10 cellular contexts compared by ENCODE assay signal in the genomic region with DNA sequence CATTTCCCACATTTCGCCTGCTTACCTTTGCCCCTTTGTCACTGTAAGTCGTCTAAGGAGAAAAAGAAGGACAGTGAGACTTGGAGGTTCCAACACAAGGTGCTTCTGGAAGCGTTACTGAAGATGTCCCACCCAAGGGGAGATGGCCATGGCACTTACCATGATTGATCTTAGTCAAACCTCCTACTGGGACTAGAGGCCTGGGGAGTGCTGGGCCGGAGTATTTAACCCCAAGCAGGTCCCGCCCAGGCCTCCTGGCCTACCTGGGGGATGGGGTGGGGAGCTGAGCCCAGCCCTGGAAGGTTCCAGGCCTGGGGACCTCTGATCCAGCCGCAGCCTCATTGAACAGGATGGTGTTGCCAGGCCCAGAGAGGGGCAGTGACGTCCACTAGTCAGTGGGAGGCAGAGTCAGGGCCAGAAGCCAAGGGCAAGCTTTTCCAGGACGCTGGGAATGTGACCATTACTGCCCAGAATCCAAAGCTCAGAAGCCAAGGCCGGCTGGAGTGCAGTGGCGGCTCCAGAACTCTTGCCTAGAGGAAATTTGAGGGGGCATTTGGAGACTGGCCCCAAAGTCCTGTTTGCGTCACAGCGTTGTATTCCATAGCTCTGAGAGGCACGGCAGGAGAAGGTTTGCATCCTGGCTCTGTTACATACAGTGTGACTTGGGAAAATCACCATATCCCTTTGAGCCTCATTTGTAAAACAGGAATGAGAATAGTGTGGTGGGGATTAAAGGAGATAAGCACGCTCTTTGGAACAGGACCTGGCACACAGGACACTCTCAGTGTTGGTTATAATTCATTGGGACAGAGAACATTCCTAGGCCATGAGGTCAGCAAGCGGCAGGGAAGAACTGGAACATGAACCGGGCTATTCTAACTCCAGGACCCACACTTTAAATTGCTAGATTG. TPM values are rescaled to one million over a fixed set of nuclear protein-coding genes. Genes with fewer than 3 reads are reported as not detected.
DNase-seq lines count a peak whose midpoint lies in the region; TF ChIP-seq lines count a peak whose summit lies in the region.
"Had no signal": no experiment of that assay in that cellular context is flagged by ENCODE, and none has a peak within 500 bp of the region (broad histone marks: within the 10 kb centered on the region; RNA-seq: fewer than 3 reads in every experiment).

A gene (minus strand): TSS at position 198 of the 911 bp plus-strand sequence. CDS start 36 bp downstream, at position 162.

- no peaks in the 10 kb centered on the region for H3K4me1 Mint-ChIP-seq in activated naive CD8-positive, alpha-beta T cell treated with anti-CD3 and anti-CD28 coated beads for 36 hours

- TF ChIP-seq EP300 in sigmoid colon (IDR thresholded peaks at IDR 0.05), result peak in 1 of 4 donors; percentile 31

- H3K9me3 Mint-ChIP-seq in activated naive CD8-positive, alpha-beta T cell treated with anti-CD3 and anti-CD28 coated beads for 36 hours, result no peaks in the 10 kb centered on the region

- no peaks in the 10 kb centered on the region for H3K36me3 Mint-ChIP-seq in activated naive CD8-positive, alpha-beta T cell treated with anti-CD3 and anti-CD28 coated beads for 36 hours

- TF ChIP-seq CTCF in sigmoid colon (IDR thresholded peaks at IDR 0.05) (no peak), BE2C (IDR thresholded peaks at IDR 0.05; ENCODE audit: low read depth, low read length) (no peak)

- peak within 1 kb of the TSS; percentile 43; the same call in 1 of the 2 replicates for H3K9ac ChIP-seq in iPS-20b (ENCODE audit: low read depth, low read length)

- H3K9me3 ChIP-seq in iPS-20b (ENCODE audit: insufficient read depth, low read depth, low read length) (no peaks in the 10 kb centered on the region), sigmoid colon (no peaks in the 10 kb centered on the region), BE2C (no peaks in the 10 kb centered on the region)

- H3K4me1 ChIP-seq in iPS-20b (ENCODE audit: insufficient read depth, low read length) (peaks cover 12% of the 10 kb centered on the region), sigmoid colon (peaks cover 0 to 31% (median 27%) of the 10 kb centered on the region in 4 donors), BE2C (peaks cover 6% of the 10 kb centered on the region; the same call in 1 of the 2 replicates)

- H3K27ac ChIP-seq in iPS-20b (ENCODE audit: low read length) (no peak within 1 kb of the TSS), sigmoid colon (peak within 1 kb of the TSS; percentile 85 to 94 (median 88))

- no peaks in the 10 kb centered on the region for H3K27me3 Mint-ChIP-seq in activated naive CD8-positive, alpha-beta T cell treated with anti-CD3 and anti-CD28 coated beads for 36 hours

- H3K27me3 ChIP-seq in iPS-20b (ENCODE audit: insufficient read depth, low read length), result no peaks in the 10 kb centered on the region
- H3K27me3 ChIP-seq in sigmoid colon, result no peaks in the 10 kb centered on the region
- 0 out of 2 replicates have a peak, but pooled peaks cover 3% of the 10 kb centered on the region for H3K27me3 ChIP-seq in BE2C

- DNase-seq in GM04504 (ENCODE audit: low read depth), result peak; percentile 62
- peak; percentile 95 for DNase-seq in astrocyte of the hippocampus (ENCODE audit: low read depth, low spot score)
- peak; percentile 92 for DNase-seq in sigmoid colon
- no peak for DNase-seq in activated naive CD8-positive, alpha-beta T cell treated with anti-CD3 and anti-CD28 coated beads for 36 hours
- no peak for DNase-seq in BE2C
- DNase-seq in activated naive CD4-positive, alpha-beta T cell treated with anti-CD3 and anti-CD28 coated beads, Interleukin-2, amount 50 U/mL, for 16 hours, result no peak
- DNase-seq in activated CD4-positive, alpha-beta T cell treated with anti-CD3 and anti-CD28 coated beads for 48 hours, result no peak
- DNase-seq: activated effector memory CD4-positive, alpha-beta T cell treated with Interleukin-2 at 50 U/mL for 16 hours; NCI-H187 treated with DMSO at 0.1 percent for 48 hours had no signal

- intact Hi-C loops in sigmoid colon (cut with DNase I), result no loop called here

- H3K36me3 ChIP-seq in iPS-20b (ENCODE audit: insufficient read depth, low read depth, low read length) (no peaks in the 10 kb centered on the region), sigmoid colon (no peaks in the 10 kb centered on the region), BE2C (no peaks in the 10 kb centered on the region)

- TF ChIP-seq POLR2A in sigmoid colon (IDR thresholded peaks at IDR 0.05), result no peak

- WGBS in sigmoid colon, 2 donors, result 75 to 77% methylated on average over 16 of the region's 16 CpGs

- H3K4me3 ChIP-seq in iPS-20b (ENCODE audit: low read length) (no peak within 1 kb of the TSS), sigmoid colon (no peak within 1 kb of the TSS), BE2C (ENCODE audit: low read depth, low read length) (no peak within 1 kb of the TSS)

- H3K4me3 Mint-ChIP-seq in activated naive CD8-positive, alpha-beta T cell treated with anti-CD3 and anti-CD28 coated beads for 36 hours, result no peak within 1 kb of the TSS

- no peak within 1 kb of the TSS for H3K27ac Mint-ChIP-seq in activated naive CD8-positive, alpha-beta T cell treated with anti-CD3 and anti-CD28 coated beads for 36 hours

RNA-seq across cellular contexts. Expression of the gene that starts here (rescaled TPM):
- total RNA-seq in sigmoid colon, result 1 to 10 TPM in 1 of 4 donors, under 1 TPM in 3; 0.27 to 2.8 (median 0.34) TPM
- polyA plus RNA-seq in sigmoid colon, result 1 to 10 TPM in 1 of 3 donors, under 1 TPM in 1, not detected in 1; 0.86 to 2.4 TPM
- not detected for total RNA-seq in activated naive CD8-positive, alpha-beta T cell treated with anti-CD3 and anti-CD28 coated beads for 36 hours
- not detected for polyA plus RNA-seq in BE2C (2012; ENCODE audit: insufficient read depth, insufficient read length, low read depth)

Comparison
In these comparisons a context has a peak if more than half of its experiments do, and no peak if none do; other contexts are left out.
1. DNase-seq: peak in GM04504 (single experiment), astrocyte of the hippocampus (single experiment) and sigmoid colon (single experiment); none in activated naive CD8-positive, alpha-beta T cell treated with anti-CD3 and anti-CD28 coated beads for 36 hours (single experiment), BE2C (single experiment), activated naive CD4-positive, alpha-beta T cell treated with anti-CD3 and anti-CD28 coated beads, Interleukin-2, amount 50 U/mL, for 16 hours (single experiment) and activated CD4-positive, alpha-beta T cell treated with anti-CD3 and anti-CD28 coated beads for 48 hours (single experiment).